Comparison of ENCODE assay signal across 8 cellular contexts in genomic region chr13:97223711-97224461, GRCh38. TPM values are rescaled to one million over a fixed set of nuclear protein-coding genes. Genes with fewer than 3 reads are reported as not detected.
DNase-seq lines count a peak whose midpoint lies in the region; ATAC-seq lines count a peak whose summit lies in the region.

No MANE protein-coding gene starts in this region.

- peaks cover 100% of the 10 kb centered on the region for H3K27me3 ChIP-seq in NT2/D1 (ENCODE audit: insufficient read depth, insufficient read length)
- no peaks in the 10 kb centered on the region for H3K27me3 ChIP-seq in right cardiac atrium (ENCODE audit: control insufficient read depth, insufficient read depth)

- H3K9me3 ChIP-seq in NT2/D1 (ENCODE audit: insufficient read depth, low read length) (no peaks in the 10 kb centered on the region), right cardiac atrium (ENCODE audit: control insufficient read depth, low read length) (no peaks in the 10 kb centered on the region)

- H3K4me1 ChIP-seq in NT2/D1 (ENCODE audit: insufficient read depth, insufficient read length): no peaks in the 10 kb centered on the region
- H3K4me1 ChIP-seq in right cardiac atrium (ENCODE audit: control insufficient read depth, insufficient read depth, low read length): peaks cover 16% of the 10 kb centered on the region

- under 1% methylated on average over 9 of the region's 9 CpGs for WGBS in right cardiac atrium

- ATAC-seq in HG02588 (IDR thresholded peaks at IDR 0.05; ENCODE audit: unreplicated experiment) (peak; percentile 26), right cardiac atrium (peak; percentile 66 to 71), GM21526 (IDR thresholded peaks at IDR 0.05; ENCODE audit: low FRiP score, unreplicated experiment) (no peak)

- intact Hi-C loops in right cardiac atrium (cut with DNase I): loop anchor here in 3 of 4 donors (5.0 to 10.0 kb wide), 5 partner anchors 51 to 138 kb away; no protein-coding TSS in a partner anchor

- DNase-seq in ELF-1 (ENCODE audit: low read depth, low spot score): peak; percentile 70
- peak; percentile 40 for DNase-seq in NT2/D1 (ENCODE audit: low read depth, low spot score)
- DNase-seq in right cardiac atrium: peak in 2 of 3 donors; percentile 63
- peak; percentile 83 for DNase-seq in pulmonary artery endothelial cell (ENCODE audit: low read depth, low spot score)
- no peak for DNase-seq in NCI-H1048 (lab: John Stamatoyannopoulos, UW)

- no peaks in the 10 kb centered on the region for H3K36me3 ChIP-seq in NT2/D1 (ENCODE audit: insufficient read depth, insufficient read length, low read length)

- H3K9ac ChIP-seq in NT2/D1 (ENCODE audit: insufficient read length, low read depth): no peak overlapping the region

- peak overlapping the region; percentile 96 for H3K27ac ChIP-seq in angular gyrus (ENCODE audit: low read depth, low read length)
- peak overlapping the region; percentile 99 for H3K27ac ChIP-seq in right cardiac atrium (ENCODE audit: low read length)

- H3K4me3 ChIP-seq in NT2/D1 (ENCODE audit: insufficient read length, low read depth) (no peak overlapping the region), right cardiac atrium (ENCODE audit: low read length) (peak overlapping the region; percentile 99)

RNA-seq across cellular contexts. Expression of gene MBNL2, which starts 1.8 kb away (rescaled TPM):
- 10 to 100 TPM; 71.8 to 89.6 (median 76.2) TPM for total RNA-seq in right cardiac atrium
- polyA plus RNA-seq in right cardiac atrium: 23.2 TPM
- total RNA-seq in pulmonary artery endothelial cell: 50.4 and 76.9 TPM in 2 replicates
